In the genomic region with DNA sequence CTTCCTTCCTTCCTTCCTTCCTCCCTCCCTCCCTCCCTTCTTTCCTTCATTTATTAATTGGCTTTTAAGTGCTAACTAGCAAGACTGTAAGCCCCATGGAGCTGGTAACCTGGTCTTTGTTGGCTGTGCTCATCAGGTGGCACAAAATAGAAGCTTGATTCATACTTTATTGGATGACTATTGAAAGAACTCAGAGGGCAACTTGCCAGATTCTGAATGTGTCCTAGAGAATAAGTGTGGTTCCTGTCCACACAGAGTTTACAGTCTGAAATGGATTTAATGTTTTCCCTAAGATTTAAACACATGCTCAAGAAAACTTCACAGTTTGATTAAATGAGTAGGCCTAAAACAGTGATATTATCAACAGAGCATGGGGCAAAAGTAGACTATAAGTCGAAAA, we compare ENCODE assay signal across 35 cellular contexts. TPM values are rescaled to one million over a fixed set of nuclear protein-coding genes. Genes with fewer than 3 reads are reported as not detected.
"Had no signal": no experiment of that assay in that cellular context is flagged by ENCODE, and none has a peak within 500 bp of the region (broad histone marks: within the 10 kb centered on the region; RNA-seq: fewer than 3 reads in every experiment).

No MANE protein-coding gene starts in this region.

- H3K9ac ChIP-seq: KMS-11 had no signal

- DNase-seq: Karpas-422, Kasumi-1, MG63, MM.1S, MV-4-11, NCI-H1048, NCI-H1092, NCI-H1092 treated with DMSO at 0.1 percent for 48 hours, NCI-H1105, NCI-H1105 treated with DMSO at 0.1 percent for 48 hours, NCI-H1417, NCI-H1417 treated with DMSO at 0.1 percent for 48 hours, NCI-H1436, NCI-H1436 treated with DMSO at 0.1 percent for 48 hours, NCI-H146, NCI-H1694, NCI-H1694 treated with DMSO at 0.1 percent for 48 hours, NCI-H187, NCI-H187 treated with DMSO at 0.1 percent for 48 hours, NCI-H1930, NCI-H2029, NCI-H2029 treated with DMSO at 0.1 percent for 48 hours, NCI-H2081, NCI-H2081 treated with DMSO at 0.1 percent for 48 hours, NCI-H2107, NCI-H2171, NCI-H2171 treated with DMSO at 0.1 percent for 48 hours, NCI-H2227 treated with DMSO at 0.1 percent for 48 hours, NCI-H226, NCI-H345, NCI-H446, NCI-H446 treated with DMSO at 0.1 percent for 48 hours, NCI-H510A had no signal

- H3K4me2 ChIP-seq: KMS-11 had no signal

- H3K27ac ChIP-seq: KMS-11 had no signal

- H3K36me3 ChIP-seq: MG63 had no signal

- H3K4me3 ChIP-seq: MG63 had no signal

- H3K27me3 ChIP-seq: MG63 had no signal

RNA-seq across cellular contexts. Expression of a gene that starts 3.1 kb away (rescaled TPM):
- total RNA-seq: LHCN-M2 had no signal
